ENCODE assay signal across 11 cellular contexts in the genomic region with DNA sequence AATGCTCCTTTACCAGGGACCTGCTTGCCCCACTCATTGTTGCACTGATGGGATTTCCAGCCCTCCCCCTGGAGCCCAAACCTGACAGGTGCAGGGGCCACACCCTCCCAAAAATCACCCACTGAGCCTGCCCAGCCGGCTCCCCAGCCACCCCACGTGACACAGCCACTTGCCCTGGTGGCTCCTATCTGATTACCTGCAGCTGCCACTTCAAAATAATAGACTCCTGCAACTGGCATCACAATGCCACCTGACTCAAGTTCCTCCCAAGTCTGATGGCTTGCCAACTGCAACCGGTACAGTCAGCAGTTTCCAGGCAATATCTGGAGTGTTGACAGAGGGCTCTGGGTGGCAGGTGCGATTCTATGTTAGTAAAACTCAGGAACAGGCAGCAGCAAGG.
A peak's percentile ranks its signal among the peaks of the same experiment; 100 is the strongest.
DNase-seq lines count a peak whose midpoint lies in the region; ATAC-seq and TF ChIP-seq lines count a peak whose summit lies in the region.
"Had no signal": no experiment of that assay in that cellular context is flagged by ENCODE, and none has a peak within 500 bp of the region (broad histone marks: within the 10 kb centered on the region; RNA-seq: fewer than 3 reads in every experiment).

No MANE protein-coding gene starts in this region.

- H3K4ac ChIP-seq in mesendoderm (ENCODE audit: low read depth, low read length) = no peak overlapping the region

- H2BK5ac ChIP-seq in mesendoderm (ENCODE audit: low read length) = no peak overlapping the region

- no peaks in the 10 kb centered on the region for H3K9me3 ChIP-seq in colonic mucosa

- no peak overlapping the region for H3K56ac ChIP-seq in mesendoderm (ENCODE audit: low read length)

- H3K4me1 ChIP-seq in colonic mucosa = no peaks in the 10 kb centered on the region
- H3K4me1 ChIP-seq in mesendoderm (ENCODE audit: control insufficient read depth, low read depth, low read length) = no peaks in the 10 kb centered on the region

- H3K27me3 ChIP-seq in colonic mucosa (no peaks in the 10 kb centered on the region), mesendoderm (ENCODE audit: insufficient read depth, low read length, poor library complexity) (no peaks in the 10 kb centered on the region)

- H3K23ac ChIP-seq in mesendoderm (ENCODE audit: low read length) = no peak overlapping the region

- ATAC-seq in GM18909 (IDR thresholded peaks at IDR 0.05; ENCODE audit: poor library complexity, unreplicated experiment) = no peak

- H3K9ac ChIP-seq in colonic mucosa (ENCODE audit: low read depth in 2 of 2, low read length in 2 of 2) = peak overlapping the region in 1 of 2 donors; percentile 87
- H3K9ac ChIP-seq in mesendoderm (ENCODE audit: low read length) = no peak overlapping the region

- H3K18ac ChIP-seq in mesendoderm (ENCODE audit: low read length) = no peak overlapping the region

- intact Hi-C loops in colonic mucosa (cut with DNase I) = no loop called here

- peak; percentile 63; the same call in 1 of the 2 replicates for TF ChIP-seq EP300 in Ishikawa (IDR thresholded peaks at IDR 0.05; ENCODE audit: borderline replicate concordance)

- no CpG with 5 or more reads among the region's 4 CpGs for WGBS in mesendoderm (ENCODE audit: extremely low coverage, insufficient coverage, low lambda C conversion rate)

- H4K5ac ChIP-seq in mesendoderm (ENCODE audit: low read length) = no peak overlapping the region

- H2BK15ac ChIP-seq in mesendoderm (replicated peaks; ENCODE audit: low read depth) = no peak overlapping the region

- H3K4me2 ChIP-seq in mesendoderm (ENCODE audit: low read length) = no peak overlapping the region

- H4K8ac ChIP-seq in mesendoderm (ENCODE audit: low read depth, low read length) = no peak overlapping the region

- H3K27ac ChIP-seq in colonic mucosa (peak overlapping the region; percentile 90), mesendoderm (ENCODE audit: low read depth, low read length) (no peak overlapping the region)

- no peaks in the 10 kb centered on the region for H3K36me3 ChIP-seq in colonic mucosa
- H3K36me3 ChIP-seq in mesendoderm (ENCODE audit: control insufficient read depth, insufficient read depth, low read length) = no peaks in the 10 kb centered on the region

- H3K79me2 ChIP-seq in mesendoderm (ENCODE audit: control insufficient read depth, insufficient read depth, low read length) = no peaks in the 10 kb centered on the region

- TF ChIP-seq RAD21 in Ishikawa (IDR thresholded peaks at IDR 0.05; ENCODE audit: low read depth) = peak; percentile 13; the same call in 1 of the 2 replicates

- no peak overlapping the region for H2AK5ac ChIP-seq in mesendoderm (ENCODE audit: low read length)

- H3K4me3 ChIP-seq in colonic mucosa (peak overlapping the region; percentile 27), mesendoderm (ENCODE audit: low read length) (no peak overlapping the region)

- H3K79me1 ChIP-seq in mesendoderm (ENCODE audit: low read length) = no peaks in the 10 kb centered on the region

- DNase-seq in NCI-H2196 (lab: John Stamatoyannopoulos, UW; ENCODE audit: unreplicated experiment) (peak; percentile 98), colonic mucosa (peak; percentile 87), renal cortical epithelial cell (ENCODE audit: low read depth) (peak; percentile 49), mesenteric fat pad (ENCODE audit: low spot score) (no peak), mesendoderm (no peak), MV-4-11 (lab: John Stamatoyannopoulos, UW) (no peak)
- DNase-seq: islet precursor cell; Kasumi-1; stimulated activated CD4-positive, alpha-beta T cell treated with anti-CD3 and anti-CD28 coated beads, Interleukin-2, amount 100 ng/mL, for 24 hours had no signal

- TF ChIP-seq CTCF in colonic mucosa (IDR thresholded peaks at IDR 0.05) = no peak

- H2BK120ac ChIP-seq in mesendoderm (ENCODE audit: low read depth, low read length) = no peak overlapping the region

TF ChIP-seq in Ishikawa, 13 proteins besides CTCF, POLR2A, EP300 and RAD21:
- TF ChIP-seq TEAD4 (IDR thresholded peaks at IDR 0.05) (peak; percentile 49; the same call in 1 of the 2 replicates), EGR1 (IDR thresholded peaks at IDR 0.05) (no peak), CREB1 (IDR thresholded peaks at IDR 0.05; ENCODE audit: low read depth) (peak; percentile 55; the same call in 1 of the 2 replicates), ZBTB7A (IDR thresholded peaks at IDR 0.05; ENCODE audit: low read depth) (no peak), YY1 (IDR thresholded peaks at IDR 0.05; ENCODE audit: low read depth) (peak; percentile 44; the same call in 1 of the 2 replicates), CEBPB (IDR thresholded peaks at IDR 0.05) (no peak), NFIC (IDR thresholded peaks at IDR 0.05) (peak; percentile 83), TCF12 (IDR thresholded peaks at IDR 0.05; ENCODE audit: low read depth) (peak; percentile 89)
- TF ChIP-seq, protein P1, sequence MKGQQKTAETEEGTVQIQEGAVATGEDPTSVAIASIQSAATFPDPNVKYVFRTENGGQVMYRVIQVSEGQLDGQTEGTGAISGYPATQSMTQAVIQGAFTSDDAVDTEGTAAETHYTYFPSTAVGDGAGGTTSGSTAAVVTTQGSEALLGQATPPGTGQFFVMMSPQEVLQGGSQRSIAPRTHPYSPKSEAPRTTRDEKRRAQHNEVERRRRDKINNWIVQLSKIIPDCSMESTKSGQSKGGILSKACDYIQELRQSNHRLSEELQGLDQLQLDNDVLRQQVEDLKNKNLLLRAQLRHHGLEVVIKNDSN (IDR thresholded peaks at IDR 0.05) = peak; percentile 97
- TF ChIP-seq, protein P2, sequence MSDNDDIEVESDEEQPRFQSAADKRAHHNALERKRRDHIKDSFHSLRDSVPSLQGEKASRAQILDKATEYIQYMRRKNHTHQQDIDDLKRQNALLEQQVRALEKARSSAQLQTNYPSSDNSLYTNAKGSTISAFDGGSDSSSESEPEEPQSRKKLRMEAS (IDR thresholded peaks at IDR 0.05) = peak; percentile 65
TF ChIP-seq in Ishikawa: peak in this region for 7.

Comparison
In these comparisons a context has a peak if more than half of its experiments do, and no peak if none do; other contexts are left out.
1. DNase-seq: peak in NCI-H2196 (single experiment), colonic mucosa (single experiment) and renal cortical epithelial cell (single experiment); none in mesenteric fat pad (single experiment), mesendoderm (single experiment) and MV-4-11 (single experiment).